ENCODE assay signal across 8 cellular contexts in genomic region chr16:21519361-21520133, GRCh38.
DNase-seq lines count a peak whose midpoint lies in the region; ATAC-seq, FAIRE-seq and TF ChIP-seq lines count a peak whose summit lies in the region.
"Not testable (repeated sequence)": the region's sequence is repeated elsewhere in the genome, so short reads cannot be mapped to it uniquely, and the experiment has no call there.

No MANE protein-coding gene starts in this region.

- not testable (repeated sequence) for TF ChIP-seq CTCF in PC-9 (conservative IDR thresholded peaks at IDR 0.05); H1 (IDR thresholded peaks at IDR 0.05; ENCODE audit: control extremely low read depth in 1 of 3, insufficient read depth in 1 of 3, low read depth in 1 of 3, low read length in 3 of 3); upper lobe of left lung (IDR thresholded peaks at IDR 0.05)

- peak overlapping the region; percentile 90 for H3K4me3 Mint-ChIP-seq in activated T-helper 1 cell treated with anti-CD3 and anti-CD28 coated beads, Interleukin-12 subunit alpha, Interleukin-12 subunit beta, Interleukin-2, Interleukin-4 antibody, amounts not matched to agents 30 ng/mL and 10 ng/mL and 1 ng/mL, durations not matched to agents 14 hours and 24 hours and 36 hours

- not testable (repeated sequence) for H3K4ac ChIP-seq in H1 (replicated peaks; ENCODE audit: insufficient read length, low read depth, low read length)

- ATAC-seq in HG02852 (IDR thresholded peaks at IDR 0.05; ENCODE audit: unreplicated experiment): peak; percentile 0
- peak; percentile 36 for ATAC-seq in left colon
- ATAC-seq in upper lobe of left lung (ENCODE audit: low FRiP score in 2 of 2): peak; percentile 41 to 43

- peaks cover 51% of the 10 kb centered on the region for H3K79me2 ChIP-seq in PC-9 (ENCODE audit: low read depth)
- H3K79me2 ChIP-seq in H1 (ENCODE audit: control insufficient read depth in 1 of 2, insufficient read depth in 2 of 2, low read length in 2 of 2): peaks cover 15 to 44% of the 10 kb centered on the region in 2 experiments

- not testable (repeated sequence) for H2AFZ ChIP-seq in PC-9; H1 (ENCODE audit: low read length)

- TF ChIP-seq RAD21 in H1 (IDR thresholded peaks at IDR 0.05 in 1 of 2, conservative IDR thresholded peaks at IDR 0.05 in 1 of 2; ENCODE audit: low read depth in 2 of 2, low read length in 2 of 2): not testable (repeated sequence)

- 0 out of 2 replicates have a peak, but pooled peaks have one; percentile 19 for TF ChIP-seq POLR2A in GM12891 (IDR thresholded peaks at IDR 0.05; ENCODE audit: low read depth, low read length)
- not testable (repeated sequence) for TF ChIP-seq POLR2A in H1 (IDR thresholded peaks at IDR 0.05; ENCODE audit: control extremely low read depth in 1 of 2, low read depth in 2 of 2, low read length in 2 of 2); upper lobe of left lung (IDR thresholded peaks at IDR 0.05)

- H2AK5ac ChIP-seq in H1 (ENCODE audit: low read depth, low read length): not testable (repeated sequence)

- not testable (repeated sequence) for H3K36me3 ChIP-seq in PC-9 (ENCODE audit: low read depth); H1 (ENCODE audit: control insufficient read depth in 2 of 4, insufficient read depth in 4 of 4, low read length in 3 of 4); upper lobe of left lung

- H3K23ac ChIP-seq in H1 (ENCODE audit: insufficient read length): not testable (repeated sequence)

- H3K36me3 Mint-ChIP-seq in activated T-helper 1 cell treated with anti-CD3 and anti-CD28 coated beads, Interleukin-12 subunit alpha, Interleukin-12 subunit beta, Interleukin-2, Interleukin-4 antibody, amounts not matched to agents 30 ng/mL and 10 ng/mL and 1 ng/mL, durations not matched to agents 14 hours and 24 hours and 36 hours (ENCODE audit: low read depth): peaks cover 17% of the 10 kb centered on the region

- H4K8ac ChIP-seq in H1 (ENCODE audit: extremely low read depth, insufficient read depth, low read length): peak overlapping the region; percentile 68; the same call in 1 of the 2 replicates

- TF ChIP-seq EP300 in H1 (IDR thresholded peaks at IDR 0.05; ENCODE audit: borderline replicate concordance in 1 of 2, low read depth in 2 of 2, low read length in 2 of 2); upper lobe of left lung (IDR thresholded peaks at IDR 0.05): not testable (repeated sequence)

- H3K9me3 Mint-ChIP-seq in activated T-helper 1 cell treated with anti-CD3 and anti-CD28 coated beads, Interleukin-12 subunit alpha, Interleukin-12 subunit beta, Interleukin-2, Interleukin-4 antibody, amounts not matched to agents 30 ng/mL and 10 ng/mL and 1 ng/mL, durations not matched to agents 14 hours and 24 hours and 36 hours: not testable (repeated sequence)

- H2BK15ac ChIP-seq in H1 (ENCODE audit: low read length): not testable (repeated sequence)

- H3K9me3 ChIP-seq in PC-9 (ENCODE audit: insufficient read depth, low read depth); H1 (ENCODE audit: insufficient read depth in 2 of 2, low read depth in 1 of 2, low read length in 1 of 2); upper lobe of left lung: not testable (repeated sequence)

- H3K4me2 ChIP-seq in PC-9 (peak overlapping the region; percentile 80), H1 (ENCODE audit: insufficient read depth in 1 of 2, low read depth in 2 of 2, low read length in 2 of 2) (peak overlapping the region; percentile 60 to 94)

- H3K14ac ChIP-seq in H1 (ENCODE audit: insufficient read length): not testable (repeated sequence)

- H3K18ac ChIP-seq in H1 (ENCODE audit: extremely low read depth, low read length): peak overlapping the region; percentile 38; the same call in 1 of the 2 replicates

- CTCF ChIA-PET in PC-9 (lab: Charles Lee); H1 (lab: Charles Lee; ENCODE audit: partially characterized antibody): not testable (repeated sequence)

- 2% methylated on average over 36 of the region's 52 CpGs; no CpG with 5 or more reads in 1 of the 2 experiments for WGBS in H1 (ENCODE audit: extremely low coverage in 1 of 2, insufficient coverage in 1 of 2, insufficient read length in 1 of 2, insufficient replicate concordance in 2 of 2, low coverage in 1 of 2, low lambda C conversion rate in 2 of 2, missing lambda C conversion rate in 1 of 2), 2 experiments
- WGBS in upper lobe of left lung, 2 donors: 0 to 1% methylated on average over 28 to 36 of the region's 52 CpGs

- H3K27ac ChIP-seq in PC-9 (peak overlapping the region; percentile 91), H1 (ENCODE audit: low read depth, low read length) (peak overlapping the region; percentile 71; the same call in 1 of the 2 replicates), upper lobe of left lung (peak overlapping the region; percentile 84 to 97 (median 90))

- not testable (repeated sequence) for H3K23me2 ChIP-seq in H1 (ENCODE audit: low read depth, low read length)

- H3K27ac Mint-ChIP-seq in activated T-helper 1 cell treated with anti-CD3 and anti-CD28 coated beads, Interleukin-12 subunit alpha, Interleukin-12 subunit beta, Interleukin-2, Interleukin-4 antibody, amounts not matched to agents 30 ng/mL and 10 ng/mL and 1 ng/mL, durations not matched to agents 14 hours and 24 hours and 36 hours: peak overlapping the region; percentile 100

- not testable (repeated sequence) for H3K56ac ChIP-seq in H1 (replicated peaks; ENCODE audit: insufficient read length, low read depth, low read length)

- not testable (repeated sequence) for H2BK120ac ChIP-seq in H1 (replicated peaks; ENCODE audit: low read depth, low read length)

- H3K9ac ChIP-seq in H1 (replicated peaks in 1 of 4; ENCODE audit: extremely low read depth in 1 of 4, low read depth in 3 of 4, low read length in 3 of 4): peak overlapping the region in 3 of 4 experiments; percentile 70 to 80 (median 80); a peak in 6 of 7 replicates

- not testable (repeated sequence) for FAIRE-seq in GM12891 (lab: Jason Lieb, UNC); H1 (lab: Jason Lieb, UNC)

- not testable (repeated sequence) for H3K27me3 Mint-ChIP-seq in activated T-helper 1 cell treated with anti-CD3 and anti-CD28 coated beads, Interleukin-12 subunit alpha, Interleukin-12 subunit beta, Interleukin-2, Interleukin-4 antibody, amounts not matched to agents 30 ng/mL and 10 ng/mL and 1 ng/mL, durations not matched to agents 14 hours and 24 hours and 36 hours (ENCODE audit: insufficient read depth)

- H4K91ac ChIP-seq in H1 (replicated peaks; ENCODE audit: insufficient read length, low read length): not testable (repeated sequence)

- BruUV-seq in PC-9 (replicated peaks; lab: Mats Ljungman, UMichigan): not testable (repeated sequence)

- POLR2A ChIA-PET in PC-9 (lab: Charles Lee; ENCODE audit: unreplicated experiment): not testable (repeated sequence)
- POLR2A ChIA-PET in H1 (lab: Charles Lee; ENCODE audit: partially characterized antibody): interaction anchor here (3.9 kb wide), 1 partner anchor 9 kb away, joined by 11 read pairs; no protein-coding TSS in a partner anchor

- H3K4me1 ChIP-seq in PC-9 (replicated peaks; ENCODE audit: insufficient read depth): peaks cover 43% of the 10 kb centered on the region
- peaks cover 4 to 16% (median 8%) of the 10 kb centered on the region in 4 experiments; a peak in 6 of 7 replicates for H3K4me1 ChIP-seq in H1 (replicated peaks in 1 of 4; ENCODE audit: control insufficient read depth in 3 of 4, insufficient read depth in 4 of 4, low read length in 3 of 4)
- peaks cover 4 to 32% (median 10%) of the 10 kb centered on the region in 4 donors for H3K4me1 ChIP-seq in upper lobe of left lung

- not testable (repeated sequence) for H3K9me2 ChIP-seq in PC-9 (ENCODE audit: insufficient read depth)

- peak overlapping the region; percentile 66; the same call in 1 of the 2 replicates for H2BK5ac ChIP-seq in H1 (ENCODE audit: low read depth, low read length)

- peak overlapping the region; percentile 61 for H3K4me3 ChIP-seq in PC-9
- peak overlapping the region; percentile 51 to 82 (median 77) for H3K4me3 ChIP-seq in H1 (ENCODE audit: extremely low read depth in 1 of 4, insufficient read depth in 2 of 4, low read depth in 3 of 4, low read length in 4 of 4)
- peak overlapping the region; percentile 78 to 94 (median 84) for H3K4me3 ChIP-seq in upper lobe of left lung

- not testable (repeated sequence) for H2BK12ac ChIP-seq in H1 (ENCODE audit: low read depth, low read length)

- peaks cover 31% of the 10 kb centered on the region for H3F3A ChIP-seq in PC-9 (ENCODE audit: insufficient read depth, low read depth)

- not testable (repeated sequence) for H2BK20ac ChIP-seq in H1 (ENCODE audit: low read length)

- peaks cover 28% of the 10 kb centered on the region for H4K20me1 ChIP-seq in PC-9 (ENCODE audit: insufficient read depth)
- not testable (repeated sequence) for H4K20me1 ChIP-seq in H1 (replicated peaks in 1 of 2; ENCODE audit: control insufficient read depth in 1 of 2, insufficient read depth in 2 of 2, low read length in 2 of 2)

- not testable (repeated sequence) for H3K27me3 ChIP-seq in PC-9 (ENCODE audit: insufficient read depth, low read depth); H1 (replicated peaks in 1 of 4; ENCODE audit: control insufficient read depth in 3 of 4, extremely low read depth in 1 of 4, insufficient read depth in 3 of 4, low read length in 3 of 4); upper lobe of left lung

- DNase-seq in GM12891 (ENCODE audit: insufficient read length, low spot score); activated T-helper 1 cell treated with anti-CD3 and anti-CD28 coated beads, Interleukin-12 subunit alpha, Interleukin-12 subunit beta, Interleukin-2, Interleukin-4 antibody, amounts not matched to agents 30 ng/mL and 10 ng/mL and 1 ng/mL, durations not matched to agents 14 hours and 24 hours and 36 hours (ENCODE audit: low spot score); H1 (ENCODE audit: low read depth in 1 of 2, low spot score in 2 of 2): not testable (repeated sequence)
- DNase-seq in PC-9 (peak in 1 of 2 experiments; percentile 12), left colon (peak; percentile 42 to 62), posterior vena cava (ENCODE audit: low spot score) (peak; percentile 88), upper lobe of left lung (peak in 1 of 2 donors; percentile 89)

- intact Hi-C loops in PC-9 (cut with micrococcal nuclease; ENCODE audit: unreplicated experiment); left colon (cut with DNase I, micrococcal nuclease): not testable (repeated sequence)
- intact Hi-C loops in activated T-helper 1 cell treated with anti-CD3 and anti-CD28 coated beads, Interleukin-12 subunit alpha, Interleukin-12 subunit beta, Interleukin-2, Interleukin-4 antibody, amounts not matched to agents 30 ng/mL and 10 ng/mL and 1 ng/mL, durations not matched to agents 14 hours and 24 hours and 36 hours (cut with micrococcal nuclease): loop anchor here (1.0 kb wide), 2 partner anchors 22 to 35 kb away; no protein-coding TSS in a partner anchor
- intact Hi-C loops in posterior vena cava (cut with DNase I): loop anchor here in 1 of 2 donors (5.0 kb wide), 1 partner anchor 1168 kb away; no protein-coding TSS in a partner anchor

- H3K79me1 ChIP-seq in H1 (ENCODE audit: low read depth, low read length): not testable (repeated sequence)

- H4K5ac ChIP-seq in H1 (ENCODE audit: insufficient read length, low read depth, low read length): not testable (repeated sequence)

- H3K4me1 Mint-ChIP-seq in activated T-helper 1 cell treated with anti-CD3 and anti-CD28 coated beads, Interleukin-12 subunit alpha, Interleukin-12 subunit beta, Interleukin-2, Interleukin-4 antibody, amounts not matched to agents 30 ng/mL and 10 ng/mL and 1 ng/mL, durations not matched to agents 14 hours and 24 hours and 36 hours (ENCODE audit: low read depth): peaks cover 21% of the 10 kb centered on the region
